ENCODE assay signal across 18 cellular contexts in the genomic region with DNA sequence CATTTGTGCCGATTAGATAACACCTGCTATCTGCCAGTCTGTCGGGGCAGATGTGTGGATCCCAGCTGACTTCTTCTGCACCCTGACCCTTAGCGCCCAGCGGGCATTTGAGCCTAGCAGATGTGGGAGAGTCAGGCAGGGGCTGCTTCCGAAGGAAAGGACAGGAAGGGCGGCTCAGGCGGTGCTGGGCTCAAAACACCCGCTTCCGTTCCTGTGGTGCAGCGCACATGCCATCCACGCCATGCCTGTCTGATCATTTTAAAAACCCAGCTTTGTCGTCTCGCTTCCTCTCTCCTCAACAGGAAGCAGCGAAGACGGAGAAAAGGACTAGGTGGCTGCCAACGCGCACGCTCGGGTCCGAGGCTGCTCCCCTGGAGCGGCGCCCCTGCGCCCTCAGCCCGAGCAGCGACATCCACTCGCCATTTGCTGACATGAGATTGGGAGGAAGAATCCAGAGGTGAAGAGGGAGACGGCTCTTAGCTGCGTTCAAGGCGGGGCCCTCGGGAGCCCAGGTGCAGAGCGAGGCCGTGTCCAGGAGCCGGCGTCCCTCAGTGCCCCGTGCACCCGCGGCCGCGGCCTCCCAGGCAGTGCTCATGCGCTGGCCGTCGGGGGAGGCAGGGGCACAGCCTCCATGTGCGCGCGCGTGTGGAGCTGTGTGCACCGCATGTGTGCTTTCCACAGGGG. TPM values are rescaled to one million over a fixed set of nuclear protein-coding genes. Genes with fewer than 3 reads are reported as not detected.
"Had no signal": no experiment of that assay in that cellular context is flagged by ENCODE, and none has a peak within 500 bp of the region (broad histone marks: within the 10 kb centered on the region; RNA-seq: fewer than 3 reads in every experiment).

No MANE protein-coding gene starts in this region.

- H3K9me3 ChIP-seq: esophagus squamous epithelium, prostate gland, right lobe of liver, SK-N-SH, transverse colon had no signal

- H3K36me3 ChIP-seq: prostate gland had no signal

- H3K9ac ChIP-seq: SK-N-SH had no signal

- H3K4me3 ChIP-seq: esophagus squamous epithelium, prostate gland, right lobe of liver, transverse colon had no signal

- H3K4me2 ChIP-seq: SK-N-SH had no signal

- H3K4me1 ChIP-seq: prostate gland, right lobe of liver had no signal

- H3K27ac ChIP-seq: esophagus squamous epithelium, prostate gland, right lobe of liver, transverse colon had no signal

- DNase-seq: activated CD4-positive, alpha-beta T cell treated with anti-CD3 and anti-CD28 coated beads, Interleukin-2, amount 50 U/mL, for 4 hours; activated CD4-positive, CD25-positive, alpha-beta regulatory T cell treated with anti-CD3 and anti-CD28 coated beads, Interleukin-2, amount 50 U/mL, for 72 hours; anterior cingulate cortex; esophagus squamous epithelium; foreskin fibroblast; immature natural killer cell; left colon; nucleus accumbens; SK-N-SH; stimulated activated CD4-positive, alpha-beta T cell treated with anti-CD3 and anti-CD28 coated beads, Interleukin-12 subunit alpha, Interleukin-12 subunit beta, amount 100 ng/mL, for 4 hours; stimulated activated naive CD4-positive, alpha-beta T cell; substantia nigra; transverse colon had no signal

- H3K27me3 ChIP-seq: esophagus squamous epithelium, right lobe of liver had no signal

RNA-seq across cellular contexts. Expression of a gene that starts 5.9 kb away (rescaled TPM):
- total RNA-seq: activated T-helper 17 cell treated with anti-CD3 and anti-CD28 coated beads, Interleukin-2, amount 50 U/mL, for 72 hours; mononuclear cell had no signal
- polyA plus RNA-seq: immature natural killer cell; naive thymus-derived CD4-positive, alpha-beta T cell had no signal
